16 cellular contexts compared by ENCODE assay signal in the genomic region with DNA sequence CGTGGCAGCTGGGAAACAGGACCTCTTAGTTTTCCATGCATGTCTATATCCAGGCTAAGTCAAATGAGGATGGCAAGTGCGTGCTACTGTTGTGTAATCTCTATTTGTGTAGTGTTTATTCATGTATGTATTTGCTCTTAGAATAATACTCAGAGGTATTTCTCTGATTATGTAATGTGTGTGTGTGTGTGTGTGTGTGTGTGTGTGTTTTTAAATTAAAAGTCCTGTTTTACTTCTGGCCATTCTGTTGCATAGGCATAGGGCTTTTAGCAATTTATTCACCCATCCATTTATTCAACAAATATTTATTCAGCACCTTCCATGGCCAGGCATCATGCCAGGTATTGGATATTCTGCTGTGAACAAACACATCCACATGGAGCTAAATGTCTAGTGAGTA.
A peak's percentile ranks its signal among the peaks of the same experiment; 100 is the strongest.
DNase-seq lines count a peak whose midpoint lies in the region; TF ChIP-seq lines count a peak whose summit lies in the region.
"Had no signal": no experiment of that assay in that cellular context is flagged by ENCODE, and none has a peak within 500 bp of the region (broad histone marks: within the 10 kb centered on the region; RNA-seq: fewer than 3 reads in every experiment).

No MANE protein-coding gene starts in this region.

- H3K4me1 Mint-ChIP-seq in type B pancreatic cell (ENCODE audit: unreplicated experiment) = peaks cover 21% of the 10 kb centered on the region
- no peaks in the 10 kb centered on the region for H3K4me1 Mint-ChIP-seq in activated naive CD8-positive, alpha-beta T cell treated with anti-CD3 and anti-CD28 coated beads for 36 hours

- peak overlapping the region; percentile 68 for H3K27ac Mint-ChIP-seq in type B pancreatic cell
- no peak overlapping the region for H3K27ac Mint-ChIP-seq in activated naive CD8-positive, alpha-beta T cell treated with anti-CD3 and anti-CD28 coated beads for 36 hours
- H3K27ac Mint-ChIP-seq: activated CD8-positive, alpha-beta T cell treated with anti-CD3 and anti-CD28 coated beads for 36 hours; CD4-positive, alpha-beta memory T cell had no signal

- TF ChIP-seq CTCF in coronary artery (IDR thresholded peaks at IDR 0.05) = no peak
- no peak for TF ChIP-seq CTCF in type B pancreatic cell (conservative IDR thresholded peaks at IDR 0.05)

- no peaks in the 10 kb centered on the region for H3K27me3 Mint-ChIP-seq in type B pancreatic cell
- H3K27me3 Mint-ChIP-seq in activated naive CD8-positive, alpha-beta T cell treated with anti-CD3 and anti-CD28 coated beads for 36 hours = no peaks in the 10 kb centered on the region
- H3K27me3 Mint-ChIP-seq: activated CD8-positive, alpha-beta T cell treated with anti-CD3 and anti-CD28 coated beads for 36 hours had no signal

- no peak overlapping the region for H3K4me3 ChIP-seq in coronary artery
- H3K4me3 ChIP-seq: gastrocnemius medialis had no signal

- peak overlapping the region; percentile 26 for H3K4me3 Mint-ChIP-seq in type B pancreatic cell
- H3K4me3 Mint-ChIP-seq in activated naive CD8-positive, alpha-beta T cell treated with anti-CD3 and anti-CD28 coated beads for 36 hours = no peak overlapping the region
- H3K4me3 Mint-ChIP-seq: activated CD8-positive, alpha-beta T cell treated with anti-CD3 and anti-CD28 coated beads for 36 hours; CD4-positive, alpha-beta memory T cell had no signal

- DNase-seq in NCI-H1092 (lab: John Stamatoyannopoulos, UW) (peak; percentile 99), NCI-H2196 (lab: John Stamatoyannopoulos, UW; ENCODE audit: unreplicated experiment) (peak; percentile 77), coronary artery (ENCODE audit: low spot score) (no peak), type B pancreatic cell (ENCODE audit: extremely low spot score, unreplicated experiment) (no peak), T-helper 1 cell (no peak), globus pallidus (ENCODE audit: low spot score) (no peak)
- no peak for DNase-seq in activated naive CD8-positive, alpha-beta T cell treated with anti-CD3 and anti-CD28 coated beads for 36 hours
- DNase-seq: activated CD8-positive, alpha-beta T cell treated with anti-CD3 and anti-CD28 coated beads for 36 hours; activated gamma-delta T cell; brain microvascular endothelial cell; CD4-positive, alpha-beta memory T cell; gastrocnemius medialis; KG1; NCI-H524 treated with DMSO at 0.1 percent for 48 hours; stimulated activated CD4-positive, alpha-beta T cell treated with anti-CD3 and anti-CD28 coated beads, Interleukin-4, amount 100 ng/mL, for 24 hours; stimulated activated naive CD4-positive, alpha-beta T cell treated with Interleukin-2 at 50 U/mL for 16 hours had no signal

- peak overlapping the region; percentile 9 to 12 for H3K27ac ChIP-seq in coronary artery
- H3K27ac ChIP-seq: brain microvascular endothelial cell had no signal

- H3K9me3 Mint-ChIP-seq in type B pancreatic cell = no peaks in the 10 kb centered on the region
- no peaks in the 10 kb centered on the region for H3K9me3 Mint-ChIP-seq in activated naive CD8-positive, alpha-beta T cell treated with anti-CD3 and anti-CD28 coated beads for 36 hours
- H3K9me3 Mint-ChIP-seq: activated CD8-positive, alpha-beta T cell treated with anti-CD3 and anti-CD28 coated beads for 36 hours had no signal

- H3K36me3 Mint-ChIP-seq in type B pancreatic cell = peaks cover 9% of the 10 kb centered on the region
- H3K36me3 Mint-ChIP-seq in activated naive CD8-positive, alpha-beta T cell treated with anti-CD3 and anti-CD28 coated beads for 36 hours = peaks cover 3% of the 10 kb centered on the region

Comparison
In these comparisons a context has a peak if more than half of its experiments do, and no peak if none do; other contexts are left out.
1. DNase-seq: peak in NCI-H1092 (single experiment) and NCI-H2196 (single experiment); none in coronary artery (single experiment), type B pancreatic cell (single experiment), activated naive CD8-positive, alpha-beta T cell treated with anti-CD3 and anti-CD28 coated beads for 36 hours (single experiment), T-helper 1 cell (0 of 5) and globus pallidus (single experiment).